8 cellular contexts compared by ENCODE assay signal in the genomic region with DNA sequence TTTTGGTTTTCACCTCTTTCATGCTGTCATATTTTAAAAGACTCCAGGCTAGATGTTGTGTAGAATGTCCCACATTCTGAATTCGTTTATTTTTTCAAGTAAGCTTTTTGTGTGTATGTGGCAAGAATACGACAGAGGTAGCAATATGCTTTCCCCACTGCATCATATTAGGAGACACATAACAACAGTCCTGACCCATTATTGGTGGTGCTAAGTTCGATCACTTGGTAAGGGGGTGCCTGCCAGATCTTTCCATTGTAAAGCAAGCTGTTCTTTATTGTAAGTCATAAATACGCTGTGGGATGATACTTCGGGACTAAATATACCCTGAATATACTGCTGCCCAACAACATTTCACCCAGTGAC. TPM values are rescaled to one million over a fixed set of nuclear protein-coding genes. Genes with fewer than 3 reads are reported as not detected.
A peak's percentile ranks its signal among the peaks of the same experiment; 100 is the strongest.
DNase-seq lines count a peak whose midpoint lies in the region; ATAC-seq, FAIRE-seq and TF ChIP-seq lines count a peak whose summit lies in the region.

No MANE protein-coding gene starts in this region.

- peak overlapping the region; percentile 84 to 97 (median 92) for H3K27ac Mint-ChIP-seq in CD8-positive, alpha-beta memory T cell

- peak overlapping the region; percentile 91 for H3K4me3 ChIP-seq in CD8-positive, alpha-beta memory T cell (ENCODE audit: low read length)
- H3K4me3 ChIP-seq in bronchial epithelial cell (ENCODE audit: low read depth, low read length) (peak overlapping the region; percentile 92), mesodermal cell (ENCODE audit: extremely low read depth, insufficient read depth, low read length, poor library complexity, severe bottlenecking) (peak overlapping the region; percentile 99)

- peak; percentile 4 for ATAC-seq in HG03196 (IDR thresholded peaks at IDR 0.05; ENCODE audit: unreplicated experiment)
- ATAC-seq in GM19452 (IDR thresholded peaks at IDR 0.05; ENCODE audit: unreplicated experiment): no peak
- ATAC-seq in GM21529 (IDR thresholded peaks at IDR 0.05; ENCODE audit: unreplicated experiment): no peak

- peaks cover 0 to 16% (median 0%) of the 10 kb centered on the region in 3 donors for H3K36me3 Mint-ChIP-seq in CD8-positive, alpha-beta memory T cell

- H3K36me3 ChIP-seq in CD8-positive, alpha-beta memory T cell (ENCODE audit: insufficient read depth, low read length): no peaks in the 10 kb centered on the region
- no peaks in the 10 kb centered on the region for H3K36me3 ChIP-seq in bronchial epithelial cell (ENCODE audit: control insufficient read depth, insufficient read depth, low read length)
- H3K36me3 ChIP-seq in mesodermal cell (ENCODE audit: control insufficient read depth, insufficient read depth, low read length): no peaks in the 10 kb centered on the region

- WGBS in mesodermal cell (ENCODE audit: insufficient coverage in 2 of 2), 2 experiments: 40 to 60% methylated on average over 1 to 2 of the region's 5 CpGs

- peaks cover 31 to 52% (median 48%) of the 10 kb centered on the region in 3 donors for H3K4me1 Mint-ChIP-seq in CD8-positive, alpha-beta memory T cell

- peak overlapping the region; percentile 88 to 99 (median 98) for H3K4me3 Mint-ChIP-seq in CD8-positive, alpha-beta memory T cell

- CTCF ChIA-PET in CD8-positive, alpha-beta memory T cell (lab: Charles Lee): interaction anchor here (1.4 to 2.8 kb wide), 4 partner anchors 9 to 162 kb away, joined by 3 to 12 read pairs (median 10); no protein-coding TSS in a partner anchor

- H3K9me3 ChIP-seq in CD8-positive, alpha-beta memory T cell (ENCODE audit: low read length): no peaks in the 10 kb centered on the region
- no peaks in the 10 kb centered on the region for H3K9me3 ChIP-seq in mesodermal cell (ENCODE audit: control insufficient read depth, low read length)

- POLR2A ChIA-PET in CD8-positive, alpha-beta memory T cell (lab: Charles Lee): interaction anchor here (1.0 to 3.6 kb wide), 3 partner anchors 9 to 141 kb away, joined by 3 to 37 read pairs (median 18); no protein-coding TSS in a partner anchor

- FAIRE-seq in bronchial epithelial cell (lab: Jason Lieb, UNC): no peak

- H3K4me1 ChIP-seq in CD8-positive, alpha-beta memory T cell (ENCODE audit: insufficient read depth, low read length): peaks cover 33% of the 10 kb centered on the region
- peaks cover 4% of the 10 kb centered on the region for H3K4me1 ChIP-seq in mesodermal cell (ENCODE audit: control insufficient read depth, insufficient read depth, low read length, poor library complexity, severe bottlenecking)

- no peaks in the 10 kb centered on the region for H3K27me3 ChIP-seq in CD8-positive, alpha-beta memory T cell (ENCODE audit: insufficient read depth, low read length, poor library complexity, severe bottlenecking)
- H3K27me3 ChIP-seq in bronchial epithelial cell (ENCODE audit: control insufficient read depth, insufficient read depth, low read length): no peaks in the 10 kb centered on the region

- DNase-seq in CD8-positive, alpha-beta memory T cell: peak in 1 of 5 donors; percentile 15
- DNase-seq in bronchial epithelial cell (ENCODE audit: low read depth): no peak
- DNase-seq in DMS53 treated with DMSO at 0.1 percent for 48 hours (lab: John Stamatoyannopoulos, UW; ENCODE audit: unreplicated experiment): no peak
- DNase-seq in stimulated activated CD8-positive, alpha-beta memory T cell treated with anti-CD3 and anti-CD28 coated beads, Interleukin-4, amount 100 ng/mL, for 48 hours: no peak

- no peak for TF ChIP-seq CTCF in bronchial epithelial cell (IDR thresholded peaks at IDR 0.05; ENCODE audit: insufficient read depth, low read length, severe bottlenecking)

- peak overlapping the region; percentile 80 for H3K27ac ChIP-seq in CD8-positive, alpha-beta memory T cell (ENCODE audit: low read depth, low read length)
- H3K27ac ChIP-seq in mesodermal cell (ENCODE audit: low read depth, low read length, severe bottlenecking): peak overlapping the region; percentile 24

- no peaks in the 10 kb centered on the region for H3K27me3 Mint-ChIP-seq in CD8-positive, alpha-beta memory T cell

- H3K9me3 Mint-ChIP-seq in CD8-positive, alpha-beta memory T cell: no peaks in the 10 kb centered on the region

RNA-seq across cellular contexts. Expression of gene NCOA3, which starts 0.6 kb away (rescaled TPM):
- total RNA-seq in CD8-positive, alpha-beta memory T cell: 10 to 100 TPM; 92.4 to 93.8 TPM
- polyA plus RNA-seq in CD8-positive, alpha-beta memory T cell: 23.8 TPM
- total RNA-seq in bronchial epithelial cell: 25.5 and 34.1 TPM in 2 replicates
- polyA plus RNA-seq in mesodermal cell (2013, experiment 1 of 2): 15.1 TPM
- 14.6 TPM for polyA plus RNA-seq in mesodermal cell (2013, experiment 2 of 2)
